In genomic region chr10:131247873-131248272, GRCh38 we compare ENCODE assay signal across 27 cellular contexts.
"Had no signal": no experiment of that assay in that cellular context is flagged by ENCODE, and none has a peak within 500 bp of the region (broad histone marks: within the 10 kb centered on the region; RNA-seq: fewer than 3 reads in every experiment).

No MANE protein-coding gene starts in this region.

- H3K36me3 ChIP-seq: esophagus squamous epithelium, heart right ventricle, left lung, lower lobe of right lung, neutrophil, tibial artery, upper lobe of right lung, vagina had no signal

- DNase-seq: cortex of kidney; effector memory CD8-positive, alpha-beta T cell; erythroblast; esophagus squamous epithelium; foreskin melanocyte; glutamatergic neuron; heart right ventricle; hippocampal formation; left cardiac atrium; lower lobe of right lung; natural killer cell; stimulated activated CD4-positive, alpha-beta T cell treated with anti-CD3 and anti-CD28 coated beads, Interleukin-2, amount 100 ng/mL, for 24 hours; stimulated activated CD4-positive, alpha-beta T cell treated with anti-CD3 and anti-CD28 coated beads, Interleukin-4, amount 100 ng/mL, for 24 hours; stimulated activated naive CD8-positive, alpha-beta T cell treated with anti-CD3 and anti-CD28 coated beads, Interleukin-15, Interleukin-2, amounts not matched to agents 100 U/mL and 50 U/mL, for 24 hours; substantia nigra; testis; tibial artery had no signal

- ATAC-seq: effector memory CD8-positive, alpha-beta T cell; heart right ventricle; left cardiac atrium; left lung; lower lobe of right lung; sciatic nerve; stimulated activated effector memory CD8-positive, alpha-beta T cell treated with anti-CD3 and anti-CD28 coated beads, Interleukin-12 subunit alpha, Interleukin-12 subunit beta, amount 100 ng/mL, for 72 hours; stimulated activated naive CD8-positive, alpha-beta T cell treated with anti-CD3 and anti-CD28 coated beads, Interleukin-15, Interleukin-2, amounts not matched to agents 100 U/mL and 50 U/mL, for 24 hours; upper lobe of right lung had no signal

- H3K4me3 ChIP-seq: esophagus squamous epithelium, heart right ventricle, left lung, lower lobe of right lung, smooth muscle cell, testis, tibial artery, upper lobe of right lung, vagina had no signal

- H3K4me2 ChIP-seq: smooth muscle cell had no signal

- FAIRE-seq: endometrium, islet of Langerhans had no signal

- H3K9me3 ChIP-seq: esophagus squamous epithelium, heart right ventricle, left lung, lower lobe of right lung, neutrophil, testis, tibial artery, upper lobe of right lung, vagina had no signal

- H3K4me1 ChIP-seq: esophagus squamous epithelium, left lung, lower lobe of right lung, testis, tibial artery, upper lobe of right lung, vagina had no signal

- H3K9ac ChIP-seq: parathyroid adenoma had no signal

- H3K27me3 ChIP-seq: testis, vagina had no signal

- H2AFZ ChIP-seq: parathyroid adenoma had no signal

- H3K27ac ChIP-seq: esophagus squamous epithelium, heart right ventricle, left lung, lower lobe of right lung, neutrophil, parathyroid adenoma, testis, tibial artery, upper lobe of right lung, vagina had no signal
